Comparison of ENCODE assay signal across 8 cellular contexts in the genomic region with DNA sequence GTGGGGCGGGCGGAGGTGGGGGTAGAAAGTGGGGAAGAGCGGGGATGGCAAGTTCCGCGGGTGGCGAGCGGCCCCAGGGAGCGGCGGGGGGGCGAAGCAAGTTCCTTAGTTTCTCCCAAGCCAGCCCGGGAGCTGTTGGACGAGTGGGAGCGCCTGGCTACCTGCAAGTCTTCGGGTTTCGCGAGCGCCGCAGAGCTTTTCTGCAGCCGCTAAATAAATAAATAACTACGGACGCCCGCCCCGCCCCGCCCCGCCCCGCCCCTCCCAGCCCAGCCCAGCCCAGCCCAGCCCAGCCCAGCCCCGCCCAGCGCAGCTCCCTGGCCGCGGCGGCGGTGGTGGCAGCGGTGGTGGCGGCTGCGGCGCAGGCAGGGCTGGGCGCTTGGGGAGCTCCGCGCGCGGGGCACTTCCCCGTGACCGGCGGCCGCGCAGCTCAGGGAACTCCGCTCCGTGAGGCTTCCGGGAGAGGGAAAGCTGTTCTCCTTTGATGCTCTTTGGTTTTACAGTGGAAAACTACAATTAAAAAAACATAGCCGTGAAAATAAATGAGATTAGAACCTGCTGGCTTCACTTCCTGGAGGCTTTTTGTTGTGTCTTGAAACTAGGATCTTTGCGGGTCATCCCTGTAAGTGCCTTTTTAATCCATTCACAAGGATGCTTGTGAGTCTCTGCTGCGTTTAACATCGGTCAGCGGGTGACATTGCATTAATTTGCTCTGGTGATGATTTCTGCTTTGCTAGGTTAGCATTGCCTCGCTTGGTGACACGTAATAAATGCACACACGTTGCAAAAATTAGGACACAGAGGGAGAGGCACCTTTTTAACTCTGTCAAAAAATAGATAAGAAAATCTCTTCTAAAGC. TPM values are rescaled to one million over a fixed set of nuclear protein-coding genes. Genes with fewer than 3 reads are reported as not detected.
DNase-seq lines count a peak whose midpoint lies in the region; ATAC-seq and TF ChIP-seq lines count a peak whose summit lies in the region.

A gene (plus strand): TSS at position 438 of the 859 bp plus-strand sequence. CDS start 5,498 bp downstream, outside the sequence.

- DNase-seq in DMS53 (lab: John Stamatoyannopoulos, UW) = peak; percentile 89
- DNase-seq in Jurkat, Clone E6-1 (ENCODE audit: low read depth, low spot score) = peak; percentile 32
- peak; percentile 46 to 81 for DNase-seq in SW 1271 (lab: John Stamatoyannopoulos, UW)
- peak; percentile 78 to 93 (median 92) for DNase-seq in right cardiac atrium
- peak; percentile 82 for DNase-seq in prostate gland (ENCODE audit: low spot score)

- H3K27me3 ChIP-seq in right cardiac atrium (ENCODE audit: control insufficient read depth, insufficient read depth) = no peaks in the 10 kb centered on the region
- H3K27me3 ChIP-seq in prostate gland (replicated peaks; ENCODE audit: insufficient read depth) = no peaks in the 10 kb centered on the region

- H3K27ac ChIP-seq in angular gyrus (ENCODE audit: low read depth, low read length) (peak within 1 kb of the TSS; percentile 98), right cardiac atrium (ENCODE audit: low read length) (peak within 1 kb of the TSS; percentile 98), prostate gland (peak within 1 kb of the TSS; percentile 96 to 98), urinary bladder (ENCODE audit: low read depth) (peak within 1 kb of the TSS; percentile 77)

- no peaks in the 10 kb centered on the region for H3K4me1 ChIP-seq in right cardiac atrium (ENCODE audit: control insufficient read depth, insufficient read depth, low read length)
- no peaks in the 10 kb centered on the region for H3K4me1 ChIP-seq in prostate gland (replicated peaks)
- H3K4me1 ChIP-seq in urinary bladder (ENCODE audit: insufficient read depth) = no peaks in the 10 kb centered on the region

- WGBS in right cardiac atrium = under 1% methylated on average over 57 of the region's 57 CpGs
- WGBS in prostate gland = 1% methylated on average over 42 of the region's 57 CpGs
- 2% methylated on average over 57 of the region's 57 CpGs for WGBS in urinary bladder

- intact Hi-C loops in right cardiac atrium (cut with DNase I) = no loop called here
- intact Hi-C loops in prostate gland (cut with DNase I) = loop anchor here (2.0 to 10.0 kb wide), 4 partner anchors 13 to 443 kb away; a partner anchor contains a TSS

- peak within 1 kb of the TSS; percentile 59 for H3K4me3 ChIP-seq in Jurkat, Clone E6-1 (ENCODE audit: low read length)
- H3K4me3 ChIP-seq in right cardiac atrium (ENCODE audit: low read length) (peak within 1 kb of the TSS; percentile 85), prostate gland (peak within 1 kb of the TSS; percentile 41 to 54), urinary bladder (ENCODE audit: low read depth, low read length) (peak within 1 kb of the TSS; percentile 65)

- H3K36me3 ChIP-seq in prostate gland = no peaks in the 10 kb centered on the region
- no peaks in the 10 kb centered on the region for H3K36me3 ChIP-seq in urinary bladder (ENCODE audit: insufficient read depth)

- H3K9me3 ChIP-seq in right cardiac atrium (ENCODE audit: control insufficient read depth, low read length) (no peaks in the 10 kb centered on the region), prostate gland (no peaks in the 10 kb centered on the region)

- no peak for TF ChIP-seq CTCF in prostate gland (IDR thresholded peaks at IDR 0.05)

- ATAC-seq in GM21390 (IDR thresholded peaks at IDR 0.05; ENCODE audit: unreplicated experiment) (peak; percentile 70), right cardiac atrium (peak; percentile 94 to 95)

- TF ChIP-seq POLR2A in prostate gland (IDR thresholded peaks at IDR 0.05) = peak; percentile 79

RNA-seq across cellular contexts. Expression of the gene that starts here (rescaled TPM):
- polyA plus RNA-seq in Jurkat, Clone E6-1 (2012; ENCODE audit: insufficient read depth, insufficient read length) = 4.1 TPM
- total RNA-seq in right cardiac atrium = not detected
- not detected for polyA plus RNA-seq in right cardiac atrium
- total RNA-seq in prostate gland = 1 to 10 TPM in 1 of 2 donors, under 1 TPM in 1; 0.18 to 5.2 TPM
- total RNA-seq in urinary bladder = 0.21 TPM
- 0.20 TPM for polyA plus RNA-seq in urinary bladder

Comparison
In these comparisons a context has a peak if more than half of its experiments do, and no peak if none do; other contexts are left out.
1. Peak in every context shown above with its lines: DNase-seq, ATAC-seq, H3K4me3 ChIP-seq and H3K27ac ChIP-seq.
2. Peak in DNase-seq, ATAC-seq, H3K4me3 ChIP-seq and H3K27ac ChIP-seq in right cardiac atrium; RNA of the gene not detected or under 1 TPM.
3. DNase-seq: peak in every context shown above with its lines; median percentile 92 in right cardiac atrium; 89 in DMS53; 82 in prostate gland; 64 in SW 1271; 32 in Jurkat, Clone E6-1.